Comparison of ENCODE assay signal across 19 cellular contexts in the genomic region with DNA sequence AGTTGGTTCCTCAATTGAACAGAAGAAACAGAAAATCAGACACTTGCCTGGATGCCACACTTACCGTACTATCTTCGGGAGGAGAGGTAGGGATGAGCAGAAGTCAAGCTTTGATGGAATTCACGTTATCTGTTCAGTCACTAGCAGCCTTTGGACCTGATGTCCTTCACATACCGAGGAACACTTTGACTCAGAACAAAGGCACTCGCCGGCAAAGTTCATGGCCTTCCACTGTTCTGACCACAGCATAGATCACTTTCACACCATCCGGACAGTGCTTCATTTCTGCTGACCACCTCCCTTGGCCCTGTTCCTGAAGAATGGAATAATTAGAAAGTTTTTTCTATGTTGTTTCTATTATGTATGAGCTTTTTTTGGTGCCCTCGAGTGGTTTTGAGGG.
DNase-seq lines count a peak whose midpoint lies in the region; ATAC-seq, FAIRE-seq and TF ChIP-seq lines count a peak whose summit lies in the region.
"Had no signal": no experiment of that assay in that cellular context is flagged by ENCODE, and none has a peak within 500 bp of the region (broad histone marks: within the 10 kb centered on the region; RNA-seq: fewer than 3 reads in every experiment).

No MANE protein-coding gene starts in this region.

- H3K36me3 Mint-ChIP-seq in astrocyte (ENCODE audit: low read depth, unreplicated experiment): no peaks in the 10 kb centered on the region
- H3K36me3 Mint-ChIP-seq in activated CD4-positive, alpha-beta memory T cell treated with anti-CD3 and anti-CD28 coated beads for 36 hours: no peaks in the 10 kb centered on the region
- H3K36me3 Mint-ChIP-seq: CD14-positive monocyte had no signal

- H3K9me3 ChIP-seq in astrocyte (ENCODE audit: insufficient read depth, low read depth, low read length): no peaks in the 10 kb centered on the region
- no peaks in the 10 kb centered on the region for H3K9me3 ChIP-seq in A673 (ENCODE audit: low read depth, low read length, poor library complexity, severe bottlenecking)

- TF ChIP-seq CTCF in astrocyte (IDR thresholded peaks at IDR 0.05; ENCODE audit: insufficient read depth, low read depth, low read length) (no peak), A673 (conservative IDR thresholded peaks at IDR 0.05; ENCODE audit: low read depth, low read length) (no peak)

- no peak overlapping the region for H3K27ac Mint-ChIP-seq in astrocyte (ENCODE audit: unreplicated experiment)
- no peak overlapping the region for H3K27ac Mint-ChIP-seq in activated CD4-positive, alpha-beta memory T cell treated with anti-CD3 and anti-CD28 coated beads for 36 hours
- H3K27ac Mint-ChIP-seq: HFFc6 had no signal

- peaks cover 4% of the 10 kb centered on the region for H3K9me3 Mint-ChIP-seq in astrocyte (ENCODE audit: unreplicated experiment)
- H3K9me3 Mint-ChIP-seq in activated CD4-positive, alpha-beta memory T cell treated with anti-CD3 and anti-CD28 coated beads for 36 hours: peaks cover 8% of the 10 kb centered on the region

- H3K4me3 Mint-ChIP-seq in astrocyte (ENCODE audit: unreplicated experiment): no peak overlapping the region
- H3K4me3 Mint-ChIP-seq in activated CD4-positive, alpha-beta memory T cell treated with anti-CD3 and anti-CD28 coated beads for 36 hours: no peak overlapping the region
- H3K4me3 Mint-ChIP-seq: CD14-positive monocyte, HFFc6 had no signal

- no peak overlapping the region for H3K27ac ChIP-seq in astrocyte (ENCODE audit: low read depth, low read length)
- H3K27ac ChIP-seq in A673 (ENCODE audit: low read depth, low read length, poor library complexity, severe bottlenecking): no peak overlapping the region
- H3K27ac ChIP-seq: A549, PC-9 had no signal

- H4K20me1 ChIP-seq in astrocyte (ENCODE audit: insufficient read depth, low read length): no peaks in the 10 kb centered on the region

- FAIRE-seq in astrocyte (lab: Jason Lieb, UNC): no peak
- FAIRE-seq: A549 had no signal

- BruUV-seq in A673 (replicated peaks; lab: Mats Ljungman, UMichigan): no TSS peak

- no peaks in the 10 kb centered on the region for H3K79me2 ChIP-seq in astrocyte (ENCODE audit: insufficient read depth, low read length)

- H3K4me3 ChIP-seq in astrocyte (ENCODE audit: insufficient read depth, low read depth, low read length) (no peak overlapping the region), A673 (ENCODE audit: low read depth, low read length, poor library complexity, severe bottlenecking) (no peak overlapping the region)
- H3K4me3 ChIP-seq: A549, PC-9 had no signal

- no peaks in the 10 kb centered on the region for H3K4me1 ChIP-seq in astrocyte (ENCODE audit: insufficient read depth, low read length)
- H3K4me1 ChIP-seq in A673 (ENCODE audit: insufficient read depth, low read length, poor library complexity, severe bottlenecking): no peaks in the 10 kb centered on the region
- H3K4me1 ChIP-seq: A549 had no signal

- H3K27me3 ChIP-seq in astrocyte (ENCODE audit: insufficient read depth, low read length) (no peaks in the 10 kb centered on the region), A673 (replicated peaks; ENCODE audit: insufficient read depth, low read depth, low read length, poor library complexity) (no peaks in the 10 kb centered on the region)

- H3K36me3 ChIP-seq in astrocyte (ENCODE audit: insufficient read depth, low read length) (no peaks in the 10 kb centered on the region), A673 (ENCODE audit: insufficient read depth, low read length, poor library complexity, severe bottlenecking) (no peaks in the 10 kb centered on the region)

- CTCF ChIA-PET in A673 (lab: Charles Lee): interaction anchor here (1.6 kb wide), 1 partner anchor 14 kb away, joined by 5 read pairs; no protein-coding TSS in a partner anchor
- CTCF ChIA-PET in activated CD4-positive, alpha-beta memory T cell treated with anti-CD3 and anti-CD28 coated beads for 36 hours (lab: Charles Lee): interaction anchor here (2.5 kb wide), 1 partner anchor 14 kb away, joined by 10 read pairs; no protein-coding TSS in a partner anchor

- intact Hi-C loops in A673 (cut with micrococcal nuclease; ENCODE audit: unreplicated experiment): no loop called here
- intact Hi-C loops in activated CD4-positive, alpha-beta memory T cell treated with anti-CD3 and anti-CD28 coated beads for 36 hours (cut with micrococcal nuclease): no loop called here

- no peaks in the 10 kb centered on the region for H3K27me3 Mint-ChIP-seq in astrocyte (ENCODE audit: low read depth, unreplicated experiment)
- H3K27me3 Mint-ChIP-seq in activated CD4-positive, alpha-beta memory T cell treated with anti-CD3 and anti-CD28 coated beads for 36 hours: no peaks in the 10 kb centered on the region

- no peak overlapping the region for H3K4me2 ChIP-seq in astrocyte (ENCODE audit: low read length)
- H3K4me2 ChIP-seq: A549, PC-9, SK-N-SH had no signal

- no peaks in the 10 kb centered on the region for H3K4me1 Mint-ChIP-seq in astrocyte (ENCODE audit: low read depth, unreplicated experiment)
- H3K4me1 Mint-ChIP-seq in activated CD4-positive, alpha-beta memory T cell treated with anti-CD3 and anti-CD28 coated beads for 36 hours (ENCODE audit: low read depth): no peaks in the 10 kb centered on the region

- H3K9ac ChIP-seq in astrocyte (ENCODE audit: low read length): no peak overlapping the region
- H3K9ac ChIP-seq: SK-N-SH had no signal

- POLR2A ChIA-PET in A673 (lab: Charles Lee; ENCODE audit: low non-redundant PET): interaction anchor here (0.6 kb wide), 1 partner anchor 36 kb away, joined by 3 read pairs; no protein-coding TSS in a partner anchor
- POLR2A ChIA-PET in activated CD4-positive, alpha-beta memory T cell treated with anti-CD3 and anti-CD28 coated beads for 36 hours (lab: Charles Lee): no interaction called here

- H2AFZ ChIP-seq in astrocyte (ENCODE audit: low read depth, low read length): no peak overlapping the region
- H2AFZ ChIP-seq: PC-9 had no signal

- peak; percentile 27 for DNase-seq in A172 (ENCODE audit: low spot score)
- peak; percentile 1 for DNase-seq in HCEC 1CT
- peak; percentile 49 for DNase-seq in astrocyte (ENCODE audit: low read depth)
- peak; percentile 18 for DNase-seq in iris pigment epithelial cell (ENCODE audit: low read depth)
- no peak for DNase-seq in A673 (ENCODE audit: low spot score)
- DNase-seq in putamen (ENCODE audit: low spot score): no peak
- DNase-seq in activated CD4-positive, alpha-beta memory T cell treated with anti-CD3 and anti-CD28 coated beads for 36 hours: no peak
- DNase-seq: HFFc6, IMR-90, NCI-H1417 treated with DMSO at 0.1 percent for 48 hours, NCI-H1930, NCI-H2171, NCI-H446 treated with DMSO at 0.1 percent for 48 hours, NCI-H748 treated with DMSO at 0.1 percent for 48 hours, PC-9, SK-N-SH had no signal

- no peak for ATAC-seq in HG02763 (IDR thresholded peaks at IDR 0.05; ENCODE audit: unreplicated experiment)
- ATAC-seq: A549 had no signal

Comparison
In these comparisons a context has a peak if more than half of its experiments do, and no peak if none do; other contexts are left out.
1. DNase-seq: peak in A172 (single experiment), HCEC 1CT (single experiment), astrocyte (single experiment) and iris pigment epithelial cell (single experiment); none in A673 (single experiment), putamen (single experiment) and activated CD4-positive, alpha-beta memory T cell treated with anti-CD3 and anti-CD28 coated beads for 36 hours (single experiment).